Comparison of ENCODE assay signal across 18 cellular contexts in genomic region chr10:34826221-34826620, GRCh38. TPM values are rescaled to one million over a fixed set of nuclear protein-coding genes. Genes with fewer than 3 reads are reported as not detected.
DNase-seq lines count a peak whose midpoint lies in the region; ATAC-seq and TF ChIP-seq lines count a peak whose summit lies in the region.
"Had no signal": no experiment of that assay in that cellular context is flagged by ENCODE, and none has a peak within 500 bp of the region (broad histone marks: within the 10 kb centered on the region; RNA-seq: fewer than 3 reads in every experiment).

No MANE protein-coding gene starts in this region.

- RAD21 ChIA-PET in HCT116 (lab: Charles Lee; ENCODE audit: low non-redundant PET in 1 of 2, low total read pairs in 2 of 2, uncharacterized antibody in 2 of 2, unreplicated experiment in 2 of 2): interaction anchor here (1.1 to 1.6 kb wide), 2 partner anchors 102 to 168 kb away, joined by 3 to 4 read pairs; no protein-coding TSS in a partner anchor

- ATAC-seq in HCT116 (peak; percentile 96), lower lobe of right lung (no peak)

- H3K27me3 ChIP-seq in HCT116 (ENCODE audit: insufficient read depth, low read length) (no peaks in the 10 kb centered on the region), lower lobe of right lung (ENCODE audit: low read depth) (no peaks in the 10 kb centered on the region)
- H3K27me3 ChIP-seq: Peyer's patch had no signal

- no peak overlapping the region for H3K4me3 Mint-ChIP-seq in endothelial cell (ENCODE audit: unreplicated experiment)
- H3K4me3 Mint-ChIP-seq: CD14-positive monocyte had no signal

- H3K4me3 ChIP-seq in HCT116 (replicated peaks in 1 of 2; ENCODE audit: low read depth in 1 of 2, low read length in 2 of 2) (no peak overlapping the region), lower lobe of right lung (no peak overlapping the region)
- H3K4me3 ChIP-seq: Peyer's patch had no signal

- peaks cover 3% of the 10 kb centered on the region for H3K27me3 Mint-ChIP-seq in endothelial cell (ENCODE audit: unreplicated experiment)

- peak overlapping the region; percentile 15 for H3K27ac Mint-ChIP-seq in endothelial cell (ENCODE audit: unreplicated experiment)
- H3K27ac Mint-ChIP-seq: CD14-positive monocyte had no signal

- peak overlapping the region; percentile 75 for H2AFZ ChIP-seq in HCT116 (ENCODE audit: low read depth, low read length, poor library complexity, severe bottlenecking)

- H3K9me3 Mint-ChIP-seq in endothelial cell (ENCODE audit: unreplicated experiment): no peaks in the 10 kb centered on the region

- no peaks in the 10 kb centered on the region for H3K36me3 ChIP-seq in HCT116 (ENCODE audit: control insufficient read depth in 1 of 2, insufficient read depth in 2 of 2, low read length in 2 of 2)
- H3K36me3 ChIP-seq in lower lobe of right lung: no peaks in the 10 kb centered on the region
- H3K36me3 ChIP-seq: Peyer's patch had no signal

- H3K79me2 ChIP-seq in HCT116 (ENCODE audit: insufficient read depth, low read length): no peaks in the 10 kb centered on the region

- H3K9me3 ChIP-seq in HCT116 (ENCODE audit: control insufficient read depth in 1 of 2, insufficient read depth in 1 of 2, low read depth in 1 of 2, low read length in 2 of 2) (no peaks in the 10 kb centered on the region), lower lobe of right lung (no peaks in the 10 kb centered on the region)
- H3K9me3 ChIP-seq: Peyer's patch had no signal

- POLR2A ChIA-PET in HCT116 (lab: Charles Lee): interaction anchor here (1.0 kb wide), 1 partner anchor 9 kb away, joined by 3 read pairs; no protein-coding TSS in a partner anchor

- H4K20me1 ChIP-seq in HCT116 (ENCODE audit: insufficient read depth): no peaks in the 10 kb centered on the region

- intact Hi-C loops in HCT116 (cut with micrococcal nuclease) (loop anchor here (5.0 kb wide), 2 partner anchors 104 to 159 kb away; no protein-coding TSS in a partner anchor), lower lobe of right lung (cut with DNase I) (no loop called here)

- no TSS peak for BruUV-seq in HCT116 (replicated peaks; lab: Mats Ljungman, UMichigan)

- H3K9me2 ChIP-seq in HCT116 (ENCODE audit: insufficient read depth): no peaks in the 10 kb centered on the region

- peak; percentile 66 for TF ChIP-seq RAD21 in HCT116 (IDR thresholded peaks at IDR 0.05; ENCODE audit: low read depth)

- H3K27ac ChIP-seq in HCT116 (ENCODE audit: low read depth, low read length): no peak overlapping the region
- H3K27ac ChIP-seq in lower lobe of right lung: no peak overlapping the region
- H3K27ac ChIP-seq: Peyer's patch had no signal

- DNase-seq in ELF-1 (ENCODE audit: low read depth, low spot score): peak; percentile 28
- DNase-seq in HCT116 (ENCODE audit: low read depth, low spot score): peak; percentile 48
- peak; percentile 36 for DNase-seq in RPMI8226
- DNase-seq in endothelial cell (ENCODE audit: low spot score): no peak
- no peak for DNase-seq in lower lobe of right lung
- DNase-seq in 8988T: no peak
- no peak for DNase-seq in stimulated activated CD4-positive, alpha-beta T cell treated with anti-CD3 and anti-CD28 coated beads, Interleukin-2, amount 100 ng/mL, for 24 hours
- no peak for DNase-seq in KBM-7
- DNase-seq: COR-L47, DMS153, GOT3, KG1, NCI-H1105, NCI-H1694 treated with DMSO at 0.1 percent for 48 hours, NCI-H774, Peyer's patch, SIG-M5 had no signal

- H3K4me1 ChIP-seq in HCT116 (ENCODE audit: control insufficient read depth in 1 of 2, insufficient read depth in 2 of 2, low read length in 2 of 2): peaks cover 16 to 24% of the 10 kb centered on the region in 2 experiments
- H3K4me1 ChIP-seq in lower lobe of right lung: no peaks in the 10 kb centered on the region
- H3K4me1 ChIP-seq: Peyer's patch had no signal

- no peaks in the 10 kb centered on the region for H3K36me3 Mint-ChIP-seq in endothelial cell (ENCODE audit: low read depth, unreplicated experiment)
- H3K36me3 Mint-ChIP-seq: CD14-positive monocyte had no signal

- peak overlapping the region; percentile 11; the same call in 1 of the 2 replicates for H3K4me2 ChIP-seq in HCT116 (ENCODE audit: low read length)

- CTCF ChIA-PET in HCT116 (lab: Charles Lee): interaction anchor here (1.4 kb wide), 2 partner anchors 94 to 171 kb away, joined by 4 to 5 read pairs; no protein-coding TSS in a partner anchor

- H3K4me1 Mint-ChIP-seq in endothelial cell (ENCODE audit: unreplicated experiment): peaks cover 41% of the 10 kb centered on the region
- H3K4me1 Mint-ChIP-seq: CD14-positive monocyte had no signal

- TF ChIP-seq CTCF in HCT116 (IDR thresholded peaks at IDR 0.05 in 2 of 3, conservative IDR thresholded peaks at IDR 0.05 in 1 of 3; ENCODE audit: borderline replicate concordance in 1 of 3, insufficient read depth in 1 of 3, low read depth in 2 of 3, low read length in 2 of 3) (peak; percentile 22 to 69 (median 56); a peak in 4 of 6 replicates), endothelial cell (IDR thresholded peaks at IDR 0.05; ENCODE audit: unreplicated experiment) (no peak), lower lobe of right lung (IDR thresholded peaks at IDR 0.05) (no peak)

- in situ Hi-C loops in KBM-7 (cut with MboI; ENCODE audit: low pct_unique_long_range_greater_than_20kb, low sequenced_read_pairs): no loop called here

- no peak for TF ChIP-seq POLR2A in HCT116 (IDR thresholded peaks at IDR 0.05; ENCODE audit: borderline replicate concordance, extremely low read depth, insufficient read depth, insufficient read length)

- H3K9ac ChIP-seq in HCT116 (ENCODE audit: low read length): no peak overlapping the region

TF ChIP-seq in HCT116, 20 proteins besides CTCF, POLR2A, EP300 and RAD21 (continues in another document):
- TF ChIP-seq YY1 (IDR thresholded peaks at IDR 0.05; ENCODE audit: extremely low read depth, insufficient replicate concordance, low read depth, low read length): no peak
- no peak for TF ChIP-seq ZNF274 (IDR thresholded peaks at IDR 0.05; ENCODE audit: low read depth, low read length)
- no peak for TF ChIP-seq SIN3A (IDR thresholded peaks at IDR 0.05; ENCODE audit: low read depth)
- no peak; the same call in 1 of the 2 replicates for TF ChIP-seq MAX (IDR thresholded peaks at IDR 0.05)
- TF ChIP-seq CEBPB (IDR thresholded peaks at IDR 0.05; ENCODE audit: low read depth): no peak
- no peak for TF ChIP-seq SRF (IDR thresholded peaks at IDR 0.05; ENCODE audit: low read depth)
- TF ChIP-seq EGR1 (IDR thresholded peaks at IDR 0.05; ENCODE audit: low read depth): no peak
- TF ChIP-seq JUND (IDR thresholded peaks at IDR 0.05): no peak
- TF ChIP-seq EZH2phosphoT487 (IDR thresholded peaks at IDR 0.05; ENCODE audit: borderline replicate concordance): no peak
- no peak for TF ChIP-seq TCF7L2 (IDR thresholded peaks at IDR 0.05; ENCODE audit: borderline replicate concordance, extremely low read depth, insufficient read depth, insufficient read length)
- no peak for TF ChIP-seq ZBTB33 (IDR thresholded peaks at IDR 0.05; ENCODE audit: extremely low read depth, insufficient replicate concordance, low read length)
- no peak for TF ChIP-seq REST (IDR thresholded peaks at IDR 0.05; ENCODE audit: low read depth)
- no peak for TF ChIP-seq POLR2AphosphoS5 (IDR thresholded peaks at IDR 0.05; ENCODE audit: low read depth, low read length)
- TF ChIP-seq EZH2 (IDR thresholded peaks at IDR 0.05): no peak
- TF ChIP-seq ZFX (IDR thresholded peaks at IDR 0.05): no peak

RNA-seq across cellular contexts. Expression of gene PARD3, which starts 11.1 kb away (rescaled TPM):
- total RNA-seq in HCT116 (2021; ENCODE audit: unreplicated experiment) (46.3 TPM), endothelial cell (ENCODE audit: unreplicated experiment) (35.2 TPM), lower lobe of right lung (34.1 TPM)
- 30.8 and 35.4 TPM in 2 replicates for polyA plus RNA-seq in HCT116 (2012)

Comparison
In these comparisons a context has a peak if more than half of its experiments do, and no peak if none do; other contexts are left out.
1. DNase-seq: peak in ELF-1 (single experiment), HCT116 (single experiment) and RPMI8226 (single experiment); none in endothelial cell (single experiment), lower lobe of right lung (single experiment), 8988T (single experiment), stimulated activated CD4-positive, alpha-beta T cell treated with anti-CD3 and anti-CD28 coated beads, Interleukin-2, amount 100 ng/mL, for 24 hours (0 of 2) and KBM-7 (single experiment).
2. CTCF ChIP-seq: peak in HCT116 (3 of 3); none in endothelial cell (single experiment) and lower lobe of right lung (single experiment).